Comparison of ENCODE assay signal across 8 cellular contexts in genomic region chr2:10382313-10383061, GRCh38.
DNase-seq lines count a peak whose midpoint lies in the region; ATAC-seq, FAIRE-seq and TF ChIP-seq lines count a peak whose summit lies in the region.

No MANE protein-coding gene starts in this region.

- in situ Hi-C loops in GM12878 (cut with MboI): no loop called here

- peak overlapping the region; percentile 26; the same call in 1 of the 2 replicates for H3K9ac ChIP-seq in GM12878 (ENCODE audit: control insufficient read depth, insufficient read depth, low read length)

- H3K27ac ChIP-seq in GM12878 (ENCODE audit: control insufficient read depth, insufficient read depth): no peak overlapping the region

- CTCF ChIA-PET in GM12878 (lab: Yijun Ruan, JAX): interaction anchor here (0.6 to 3.3 kb wide), 7 partner anchors 24 to 80 kb away, joined by 4 to 41 read pairs (median 8); partner anchors contain the start of gene HPCAL1

- no peaks in the 10 kb centered on the region for H3K79me2 ChIP-seq in GM12878 (ENCODE audit: control insufficient read depth, insufficient read depth, low read length)

- ATAC-seq in GM18517 (IDR thresholded peaks at IDR 0.05; ENCODE audit: unreplicated experiment) (peak; percentile 46), HG02759 (IDR thresholded peaks at IDR 0.05; ENCODE audit: unreplicated experiment) (peak; percentile 71), GM12878 (peak; percentile 84)

- H3K36me3 ChIP-seq in GM12878 (ENCODE audit: control insufficient read depth in 2 of 2, insufficient read depth in 2 of 2, low read length in 1 of 2): no peaks in the 10 kb centered on the region

- 5% methylated on average over 18 of the region's 18 CpGs for WGBS in GM12878 (ENCODE audit: insufficient coverage, insufficient replicate concordance, low lambda C conversion rate, missing lambda C conversion rate)

- RAD21 ChIA-PET in GM12878 (lab: Charles Lee; ENCODE audit: unreplicated experiment): interaction anchor here (0.6 to 6.7 kb wide), 12 partner anchors 20 to 358 kb away, joined by 3 to 129 read pairs (median 5); partner anchors contain the start of genes HPCAL1 and ODC1

- no peak overlapping the region for H3K4me3 ChIP-seq in GM12878

- TF ChIP-seq POLR2A in GM12878 (IDR thresholded peaks at IDR 0.05; ENCODE audit: low read depth, low read length): no peak

- no TSS peak for BruUV-seq in GM12878 (replicated peaks; lab: Mats Ljungman, UMichigan)

- H3K4me2 ChIP-seq in GM12878 (ENCODE audit: control insufficient read depth, insufficient read depth): peak overlapping the region; percentile 90

- POLR2A ChIA-PET in GM12878 (lab: Charles Lee): interaction anchor here (0.6 to 7.1 kb wide), 8 partner anchors 10 to 263 kb away, joined by 3 to 77 read pairs (median 3); partner anchors contain the start of gene HPCAL1

- H3K4me1 ChIP-seq in GM12878 (ENCODE audit: control insufficient read depth, insufficient read depth, low read length): peaks cover 29% of the 10 kb centered on the region

- no peak for TF ChIP-seq EP300 in GM12878 (IDR thresholded peaks at IDR 0.05; ENCODE audit: borderline replicate concordance in 1 of 2, control insufficient read depth in 1 of 2, low read depth in 2 of 2, low read length in 2 of 2)

- H3K27me3 ChIP-seq in GM12878 (replicated peaks in 1 of 2; ENCODE audit: control insufficient read depth in 2 of 2, insufficient read depth in 2 of 2, low read length in 1 of 2): no peaks in the 10 kb centered on the region

- no peak for TF ChIP-seq RAD21 in GM12878 (IDR thresholded peaks at IDR 0.05; ENCODE audit: insufficient read depth, low read depth, low read length)

- no peak for TF ChIP-seq CTCF in GM12878 (IDR thresholded peaks at IDR 0.05 in 2 of 3, conservative IDR thresholded peaks at IDR 0.05 in 1 of 3; ENCODE audit: control insufficient read depth in 2 of 3, extremely low read depth in 1 of 3, insufficient read depth in 1 of 3, low read depth in 3 of 3, low read length in 3 of 3)

- H2AFZ ChIP-seq in GM12878 (ENCODE audit: control insufficient read depth, low read depth, low read length): peak overlapping the region; percentile 30; the same call in 1 of the 2 replicates

- DNase-seq in NOMO-1 treated with dmso at 0.1 percent for 144 hours (lab: John Stamatoyannopoulos, UW; ENCODE audit: unreplicated experiment): peak; percentile 76
- peak; percentile 60 for DNase-seq in GM12878 (ENCODE audit: low read depth, low spot score)
- DNase-seq in pulmonary artery endothelial cell (ENCODE audit: low read depth, low spot score): peak; percentile 29
- DNase-seq in SK-N-DZ (ENCODE audit: low spot score): no peak
- no peak for DNase-seq in HuH-7 (ENCODE audit: low spot score)
- no peak for DNase-seq in putamen (ENCODE audit: low spot score)

- SMC1A ChIA-PET in GM12878 (lab: Charles Lee; ENCODE audit: uncharacterized antibody, unreplicated experiment): interaction anchor here (0.7 to 6.9 kb wide), 6 partner anchors 21 to 398 kb away, joined by 3 to 112 read pairs (median 3); no protein-coding TSS in a partner anchor

- intact Hi-C loops in GM12878 (cut with micrococcal nuclease; ENCODE audit: unreplicated experiment): loop anchor here (2.0 kb wide), 1 partner anchor 26 kb away; no protein-coding TSS in a partner anchor

- H3K9me3 ChIP-seq in GM12878 (replicated peaks; ENCODE audit: control insufficient read depth, insufficient read depth, low read length): no peaks in the 10 kb centered on the region

- H4K20me1 ChIP-seq in GM12878 (ENCODE audit: control insufficient read depth, insufficient read depth): no peaks in the 10 kb centered on the region

- peak; percentile 77 for FAIRE-seq in GM12878 (lab: Jason Lieb, UNC)

TF ChIP-seq in GM12878, 131 proteins besides CTCF, POLR2A, EP300 and RAD21 (continues in another document):
- TF ChIP-seq MTA2 (IDR thresholded peaks at IDR 0.05; ENCODE audit: low read depth) (0 out of 2 replicates have a peak, but pooled peaks have one; percentile 31), PAX5 (IDR thresholded peaks at IDR 0.05; ENCODE audit: borderline replicate concordance, low read depth, low read length) (peak; percentile 73; the same call in 1 of the 2 replicates), ZNF384 (IDR thresholded peaks at IDR 0.05; ENCODE audit: borderline replicate concordance, low read depth, low read length) (peak; percentile 93), IKZF1 (conservative IDR thresholded peaks at IDR 0.05) (peak; percentile 79), MEF2A (IDR thresholded peaks at IDR 0.05; ENCODE audit: insufficient read depth, low read depth, low read length) (no peak), TCF12 (IDR thresholded peaks at IDR 0.05; ENCODE audit: low read depth, low read length) (peak; percentile 82), IKZF2 (IDR thresholded peaks at IDR 0.05) (peak; percentile 44 to 47; a peak in 2 of 4 replicates), ATF7 (IDR thresholded peaks at IDR 0.05; ENCODE audit: low read depth) (no peak; the same call in 1 of the 2 replicates), CBFB (IDR thresholded peaks at IDR 0.05; ENCODE audit: low read depth) (no peak), RCOR1 (conservative IDR thresholded peaks at IDR 0.05; ENCODE audit: low read depth, low read length) (0 out of 2 replicates have a peak, but pooled peaks have one; percentile 32), ETV6 (conservative IDR thresholded peaks at IDR 0.05 in 1 of 2, IDR thresholded peaks at IDR 0.05 in 1 of 2; ENCODE audit: borderline replicate concordance in 1 of 2, low read depth in 1 of 2) (peak in 1 of 2 experiments; percentile 76; a peak in 2 of 4 replicates), NRF1 (conservative IDR thresholded peaks at IDR 0.05; ENCODE audit: low read depth, low read length) (no peak), REST (IDR thresholded peaks at IDR 0.05; ENCODE audit: low read depth, low read length) (no peak), EED (IDR thresholded peaks at IDR 0.05; ENCODE audit: low read depth) (peak; percentile 72), DPF2 (IDR thresholded peaks at IDR 0.05) (peak; percentile 43; the same call in 1 of the 2 replicates), LARP7 (IDR thresholded peaks at IDR 0.05) (no peak), BACH1 (IDR thresholded peaks at IDR 0.05; ENCODE audit: borderline replicate concordance) (no peak), PKNOX1 (IDR thresholded peaks at IDR 0.05) (peak; percentile 59; the same call in 1 of the 2 replicates), YBX1 (IDR thresholded peaks at IDR 0.05) (no peak)
- TF ChIP-seq, protein P1, sequence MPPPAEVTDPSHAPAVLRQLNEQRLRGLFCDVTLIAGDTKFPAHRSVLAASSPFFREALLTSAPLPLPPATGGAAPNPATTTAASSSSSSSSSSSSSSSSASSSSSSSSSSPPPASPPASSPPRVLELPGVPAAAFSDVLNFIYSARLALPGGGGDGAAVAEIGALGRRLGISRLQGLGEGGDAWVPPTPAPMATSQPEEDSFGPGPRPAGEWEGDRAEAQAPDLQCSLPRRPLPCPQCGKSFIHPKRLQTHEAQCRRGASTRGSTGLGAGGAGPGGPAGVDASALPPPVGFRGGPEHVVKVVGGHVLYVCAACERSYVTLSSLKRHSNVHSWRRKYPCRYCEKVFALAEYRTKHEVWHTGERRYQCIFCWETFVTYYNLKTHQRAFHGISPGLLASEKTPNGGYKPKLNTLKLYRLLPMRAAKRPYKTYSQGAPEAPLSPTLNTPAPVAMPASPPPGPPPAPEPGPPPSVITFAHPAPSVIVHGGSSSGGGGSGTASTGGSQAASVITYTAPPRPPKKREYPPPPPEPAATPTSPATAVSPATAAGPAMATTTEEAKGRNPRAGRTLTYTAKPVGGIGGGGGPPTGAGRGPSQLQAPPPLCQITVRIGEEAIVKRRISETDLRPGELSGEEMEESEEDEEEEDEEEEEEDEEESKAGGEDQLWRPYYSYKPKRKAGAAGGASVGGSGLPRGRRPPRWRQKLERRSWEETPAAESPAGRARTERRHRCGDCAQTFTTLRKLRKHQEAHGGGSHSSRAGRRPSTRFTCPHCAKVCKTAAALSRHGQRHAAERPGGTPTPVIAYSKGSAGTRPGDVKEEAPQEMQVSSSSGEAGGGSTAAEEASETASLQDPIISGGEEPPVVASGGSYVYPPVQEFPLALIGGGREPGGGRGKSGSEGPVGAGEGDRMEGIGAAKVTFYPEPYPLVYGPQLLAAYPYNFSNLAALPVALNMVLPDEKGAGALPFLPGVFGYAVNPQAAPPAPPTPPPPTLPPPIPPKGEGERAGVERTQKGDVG (CRISPR knock-in tag; IDR thresholded peaks at IDR 0.05): no peak

Comparison
In these comparisons a context has a peak if more than half of its experiments do, and no peak if none do; other contexts are left out.
1. DNase-seq: peak in NOMO-1 treated with dmso at 0.1 percent for 144 hours (single experiment), GM12878 (single experiment) and pulmonary artery endothelial cell (single experiment); none in SK-N-DZ (single experiment), HuH-7 (single experiment) and putamen (single experiment).
2. Peak in every context shown above with its lines, with median percentiles within 50 percentile points of each other: ATAC-seq.